11 cellular contexts compared by ENCODE assay signal in genomic region chr4:1207603-1208265, GRCh38. TPM values are rescaled to one million over a fixed set of nuclear protein-coding genes. Genes with fewer than 3 reads are reported as not detected.
DNase-seq lines count a peak whose midpoint lies in the region; ATAC-seq lines count a peak whose summit lies in the region.
"Had no signal": no experiment of that assay in that cellular context is flagged by ENCODE, and none has a peak within 500 bp of the region (broad histone marks: within the 10 kb centered on the region; RNA-seq: fewer than 3 reads in every experiment).

No MANE protein-coding gene starts in this region.

- ATAC-seq in HG03442 (IDR thresholded peaks at IDR 0.05; ENCODE audit: unreplicated experiment) = no peak
- ATAC-seq in GM21447 (IDR thresholded peaks at IDR 0.05; ENCODE audit: unreplicated experiment) = no peak

- DNase-seq in AG08395 (ENCODE audit: low spot score) (peak; percentile 78), NCI-H1092 treated with DMSO at 0.1 percent for 48 hours (lab: John Stamatoyannopoulos, UW) (peak; percentile 9), fibroblast of peridontal ligament (ENCODE audit: extremely low read depth) (peak; percentile 81), myocyte (ENCODE audit: low read depth) (peak; percentile 85), SIG-M5 treated with dmso at 0.1 percent for 504 hours (lab: John Stamatoyannopoulos, UW; ENCODE audit: unreplicated experiment) (no peak), GF-D8 (lab: John Stamatoyannopoulos, UW) (no peak)
- DNase-seq: DND-41; effector memory CD4-positive, alpha-beta T cell; GOT3 had no signal

RNA-seq across cellular contexts. Expression of gene SPON2, which starts 35.4 kb away (rescaled TPM):
- total RNA-seq in myocyte = 0.47 and 3.7 TPM in 2 replicates
- 4.1 TPM for polyA plus RNA-seq in myocyte (2012)

RNA-seq across cellular contexts. Expression of gene CTBP1, which starts 41.2 kb away (rescaled TPM):
- 179 and 259 TPM in 2 replicates for total RNA-seq in myocyte
- 182 TPM for polyA plus RNA-seq in myocyte (2012)

Comparison
In these comparisons a context has a peak if more than half of its experiments do, and no peak if none do; other contexts are left out.
1. DNase-seq: peak in AG08395 (single experiment), NCI-H1092 treated with DMSO at 0.1 percent for 48 hours (single experiment), fibroblast of peridontal ligament (single experiment) and myocyte (single experiment); none in SIG-M5 treated with dmso at 0.1 percent for 504 hours (single experiment) and GF-D8 (single experiment).